ENCODE assay signal across 8 cellular contexts in the genomic region with DNA sequence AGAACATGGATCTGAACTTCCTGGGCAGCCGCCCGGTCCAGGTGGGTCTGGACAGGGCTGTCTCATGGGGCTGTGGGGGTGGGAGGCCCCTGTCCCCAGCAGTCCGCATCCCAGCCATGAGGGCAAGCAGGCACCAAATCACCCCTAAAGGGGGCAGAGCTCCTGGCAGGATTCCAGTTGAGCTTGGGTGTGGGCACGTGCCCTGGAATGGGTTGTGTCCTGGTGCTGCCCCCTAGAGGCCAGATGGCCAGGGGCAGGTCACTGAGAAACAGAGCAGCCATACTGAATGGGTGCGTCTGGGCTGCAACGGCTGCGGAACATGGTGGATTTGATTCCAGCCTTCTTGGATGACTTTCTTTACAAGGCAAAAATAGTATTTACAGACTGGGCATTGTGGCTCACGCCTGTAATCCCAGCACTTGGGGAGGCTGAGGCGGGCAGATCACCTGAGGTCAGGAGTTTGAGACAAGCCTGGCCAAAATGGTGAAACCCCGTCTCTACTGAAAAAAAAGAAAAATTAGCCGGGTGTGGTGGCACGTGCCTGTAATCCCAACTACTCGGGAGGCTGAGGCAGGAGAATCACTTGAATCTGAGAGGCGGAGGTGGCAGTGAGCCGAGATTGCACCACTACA. TPM values are rescaled to one million over a fixed set of nuclear protein-coding genes. Genes with fewer than 3 reads are reported as not detected.
DNase-seq lines count a peak whose midpoint lies in the region; ATAC-seq, FAIRE-seq and TF ChIP-seq lines count a peak whose summit lies in the region.
"Not testable (repeated sequence)": the region's sequence is repeated elsewhere in the genome, so short reads cannot be mapped to it uniquely, and the experiment has no call there.

No MANE protein-coding gene starts in this region.

- not testable (repeated sequence) for H3K4me3 Mint-ChIP-seq in astrocyte (ENCODE audit: unreplicated experiment); osteocyte (ENCODE audit: unreplicated experiment)

- DNase-seq in D721Med (ENCODE audit: insufficient read length, low spot score) (peak; percentile 78), HT1080 (ENCODE audit: low read depth) (peak; percentile 52), Right ventricle myocardium superior (peak; percentile 75), osteocyte (ENCODE audit: extremely low spot score, unreplicated experiment) (peak; percentile 89)
- peak; percentile 38 for DNase-seq in NK-92 treated with Interleukin-12 subunit alpha and Interleukin-12 subunit beta, amount 100 ng/mL, for 24 hours (lab: John Stamatoyannopoulos, UW)
- DNase-seq in astrocyte (ENCODE audit: low read depth), result not testable (repeated sequence)
- peak; percentile 57 to 75 (median 69) for DNase-seq in stimulated activated naive CD4-positive, alpha-beta T cell (lab: John Stamatoyannopoulos, UW)

- not testable (repeated sequence) for H3K4me2 ChIP-seq in astrocyte (ENCODE audit: low read length)

- not testable (repeated sequence) for H3K4me1 Mint-ChIP-seq in astrocyte (ENCODE audit: low read depth, unreplicated experiment); osteocyte (ENCODE audit: unreplicated experiment)

- peaks cover 81% of the 10 kb centered on the region for H4K20me1 ChIP-seq in astrocyte (ENCODE audit: insufficient read depth, low read length)

- H2AFZ ChIP-seq in astrocyte (ENCODE audit: low read depth, low read length), result not testable (repeated sequence)

- H3K27me3 ChIP-seq in astrocyte (ENCODE audit: insufficient read depth, low read length), result not testable (repeated sequence)

- peaks cover 46% of the 10 kb centered on the region for H3K79me2 ChIP-seq in astrocyte (ENCODE audit: insufficient read depth, low read length)

- H3K36me3 Mint-ChIP-seq in astrocyte (ENCODE audit: low read depth, unreplicated experiment), result peaks cover 24% of the 10 kb centered on the region
- H3K36me3 Mint-ChIP-seq in osteocyte (ENCODE audit: unreplicated experiment), result peaks cover 25% of the 10 kb centered on the region

- H3K9me3 Mint-ChIP-seq in astrocyte (ENCODE audit: unreplicated experiment); osteocyte (ENCODE audit: unreplicated experiment): not testable (repeated sequence)

- H3K4me3 ChIP-seq in astrocyte (ENCODE audit: insufficient read depth, low read depth, low read length), result not testable (repeated sequence)

- TF ChIP-seq CTCF in D721Med (IDR thresholded peaks at IDR 0.05; ENCODE audit: insufficient read depth, missing control alignments), result peak; percentile 65
- TF ChIP-seq CTCF in astrocyte (IDR thresholded peaks at IDR 0.05; ENCODE audit: insufficient read depth, low read depth, low read length), result peak; percentile 45
- peak; percentile 74 for TF ChIP-seq CTCF in osteocyte (IDR thresholded peaks at IDR 0.05)

- not testable (repeated sequence) for H3K4me1 ChIP-seq in astrocyte (ENCODE audit: insufficient read depth, low read length)

- not testable (repeated sequence) for FAIRE-seq in D721Med (lab: Jason Lieb, UNC); astrocyte (lab: Jason Lieb, UNC)

- ATAC-seq in activated CD4-positive, CD25-positive, alpha-beta regulatory T cell treated with anti-CD3 and anti-CD28 coated beads, Interleukin-2, amount 50 U/mL, for 24 hours, result peak; percentile 74 to 92
- ATAC-seq in Right ventricle myocardium superior (ENCODE audit: poor library complexity), result peak; percentile 43

- not testable (repeated sequence) for H3K9me3 ChIP-seq in astrocyte (ENCODE audit: insufficient read depth, low read depth, low read length)

- intact Hi-C loops in Right ventricle myocardium superior (cut with DNase I), result not testable (repeated sequence)

- H3K27me3 Mint-ChIP-seq in astrocyte (ENCODE audit: low read depth, unreplicated experiment); osteocyte (ENCODE audit: unreplicated experiment): not testable (repeated sequence)

- not testable (repeated sequence) for H3K36me3 ChIP-seq in astrocyte (ENCODE audit: insufficient read depth, low read length)

- not testable (repeated sequence) for H3K27ac ChIP-seq in astrocyte (ENCODE audit: low read depth, low read length)

- not testable (repeated sequence) for H3K9ac ChIP-seq in astrocyte (ENCODE audit: low read length)

- H3K27ac Mint-ChIP-seq in astrocyte (ENCODE audit: unreplicated experiment); osteocyte (ENCODE audit: unreplicated experiment): not testable (repeated sequence)

RNA-seq across cellular contexts. Expression of gene MGRN1, which starts 25.9 kb away (rescaled TPM):
- 13.3 and 24.0 TPM in 2 replicates for total RNA-seq in HT1080 (2014; rRNA removed; shearing (Covaris generic))
- 41.3 and 44.2 TPM in 2 replicates for polyA plus RNA-seq in HT1080 (2015; cell fraction: cytosol; rRNA removed)
- polyA plus RNA-seq in HT1080 (2015; cell fraction: nucleus; rRNA removed), result 32.0 and 39.8 TPM in 2 replicates
- total RNA-seq in astrocyte (89.0 and 91.5 TPM in 2 replicates), Right ventricle myocardium superior (27.9 TPM), osteocyte (88.0 and 94.6 TPM in 2 replicates)

RNA-seq across cellular contexts. Expression of gene UBALD1, which starts 35.9 kb away (rescaled TPM):
- total RNA-seq in HT1080 (2014; rRNA removed; shearing (Covaris generic)), result 30.4 and 44.2 TPM in 2 replicates
- polyA plus RNA-seq in HT1080 (2015; cell fraction: cytosol; rRNA removed), result 37.2 and 41.2 TPM in 2 replicates
- polyA plus RNA-seq in HT1080 (2015; cell fraction: nucleus; rRNA removed), result 29.0 and 38.1 TPM in 2 replicates
- total RNA-seq in astrocyte, result 49.8 and 53.0 TPM in 2 replicates
- 27.5 TPM for total RNA-seq in Right ventricle myocardium superior
- total RNA-seq in osteocyte, result 33.6 and 38.4 TPM in 2 replicates

RNA-seq across cellular contexts. Expression of gene NUDT16L1, which starts 42.8 kb away (rescaled TPM):
- 23.5 and 27.3 TPM in 2 replicates for total RNA-seq in HT1080 (2014; rRNA removed; shearing (Covaris generic))
- polyA plus RNA-seq in HT1080 (2015; cell fraction: cytosol; rRNA removed), result 20.7 and 25.8 TPM in 2 replicates
- 21.7 TPM in 2 replicates for polyA plus RNA-seq in HT1080 (2015; cell fraction: nucleus; rRNA removed)
- total RNA-seq in astrocyte (42.2 and 43.6 TPM in 2 replicates), Right ventricle myocardium superior (52.8 TPM), osteocyte (26.2 and 28.9 TPM in 2 replicates)
